Comparison of ENCODE assay signal across 18 cellular contexts in genomic region chr14:90239139-90239538, GRCh38. TPM values are rescaled to one million over a fixed set of nuclear protein-coding genes. Genes with fewer than 3 reads are reported as not detected.
A peak's percentile ranks its signal among the peaks of the same experiment; 100 is the strongest.
DNase-seq lines count a peak whose midpoint lies in the region; ATAC-seq, FAIRE-seq and TF ChIP-seq lines count a peak whose summit lies in the region.
"Had no signal": no experiment of that assay in that cellular context is flagged by ENCODE, and none has a peak within 500 bp of the region (broad histone marks: within the 10 kb centered on the region; RNA-seq: fewer than 3 reads in every experiment).

No MANE protein-coding gene starts in this region.

- no peak for DNase-seq in HepG2 (ENCODE audit: low spot score)
- DNase-seq in right lobe of liver = no peak
- DNase-seq in adipocyte (ENCODE audit: low read depth) = peak; percentile 4
- peak; percentile 10 for DNase-seq in fibroblast of pulmonary artery (ENCODE audit: low read depth)
- DNase-seq in posterior cingulate gyrus = no peak
- no peak for DNase-seq in GM12892 (ENCODE audit: insufficient read length)
- DNase-seq in activated T-cell treated with anti-CD3 and anti-CD28 coated beads, Interleukin-2, amount 50 U/mL, for 48 hours = no peak
- DNase-seq: activated CD8-positive, alpha-beta memory T cell treated with anti-CD3 and anti-CD28 coated beads for 24 hours; DMS79 treated with DMSO at 0.1 percent for 48 hours; left cardiac atrium; NCI-H2029 treated with DMSO at 0.1 percent for 48 hours; NCI-H524; PC-9; stimulated activated CD4-positive, alpha-beta T cell treated with anti-CD3 and anti-CD28 coated beads, Interleukin-12 subunit alpha, Interleukin-12 subunit beta, amount 100 ng/mL, for 4 hours had no signal

- no peak overlapping the region for H2AFZ ChIP-seq in HepG2 (ENCODE audit: low read length)
- H2AFZ ChIP-seq: PC-9 had no signal

- POLR2A ChIA-PET in HepG2 (lab: Yijun Ruan, JAX) = no interaction called here

- ATAC-seq in HepG2 (no peak), right lobe of liver (no peak), GM18520 (IDR thresholded peaks at IDR 0.05; ENCODE audit: unreplicated experiment) (no peak)
- ATAC-seq: left cardiac atrium had no signal

- no peak overlapping the region for H3K4me3 ChIP-seq in HepG2 (replicated peaks in 1 of 3; ENCODE audit: insufficient read depth in 1 of 3, low read depth in 2 of 3, low read length in 3 of 3)
- H3K4me3 ChIP-seq in right lobe of liver = no peak overlapping the region
- H3K4me3 ChIP-seq in adipocyte (ENCODE audit: low read length) = peak overlapping the region; percentile 17
- no peak overlapping the region for H3K4me3 ChIP-seq in fibroblast of pulmonary artery (replicated peaks; ENCODE audit: low read depth, low read length)
- H3K4me3 ChIP-seq: PC-9 had no signal

- no peak for TF ChIP-seq CTCF in HepG2 (CRISPR knock-in tag; IDR thresholded peaks at IDR 0.05)
- TF ChIP-seq CTCF in right lobe of liver (IDR thresholded peaks at IDR 0.05) = no peak
- no peak for TF ChIP-seq CTCF in fibroblast of pulmonary artery (IDR thresholded peaks at IDR 0.05; ENCODE audit: low read length, missing control alignments)

- H3K4me1 ChIP-seq in HepG2 (ENCODE audit: insufficient read depth, low read length) (peaks cover 5% of the 10 kb centered on the region; the same call in 1 of the 2 replicates), right lobe of liver (peaks cover 0 to 3% (median 0%) of the 10 kb centered on the region in 4 donors), adipocyte (ENCODE audit: control insufficient read depth, insufficient read depth, low read length) (no peaks in the 10 kb centered on the region)

- H3K27ac ChIP-seq in HepG2 (ENCODE audit: extremely low read length, insufficient read depth, low read length) (no peak overlapping the region), right lobe of liver (no peak overlapping the region)
- H3K27ac ChIP-seq: epithelial cell of prostate, neutrophil, PC-9, VCaP had no signal

- H3K36me3 ChIP-seq in HepG2 (replicated peaks in 1 of 2; ENCODE audit: control insufficient read depth in 1 of 2, insufficient read depth in 2 of 2, low read length in 2 of 2) (no peaks in the 10 kb centered on the region), right lobe of liver (no peaks in the 10 kb centered on the region), adipocyte (ENCODE audit: control insufficient read depth, insufficient read depth, low read length, severe bottlenecking) (no peaks in the 10 kb centered on the region)
- H3K36me3 ChIP-seq: neutrophil had no signal

- in situ Hi-C loops in HepG2 (cut with HindIII; ENCODE audit: extremely low pct_ligation_motif_present, low pct_unique_long_range_greater_than_20kb) = loop anchor here (25.0 kb wide), 1 partner anchor 277 kb away; the partner anchor contains the start of genes EFCAB11 and TDP1

- no TSS peak for BruUV-seq in HepG2 (replicated peaks; lab: Mats Ljungman, UMichigan)

- no peak for TF ChIP-seq POLR2A in HepG2 (IDR thresholded peaks at IDR 0.05; ENCODE audit: insufficient read depth in 1 of 2, low read depth in 2 of 2, low read length in 2 of 2)
- no peak for TF ChIP-seq POLR2A in right lobe of liver (IDR thresholded peaks at IDR 0.05)
- TF ChIP-seq POLR2A in GM12892 (IDR thresholded peaks at IDR 0.05; ENCODE audit: low read depth, low read length) = no peak

- peaks cover 36% of the 10 kb centered on the region for H3K9me3 ChIP-seq in HepG2 (ENCODE audit: low read length)
- H3K9me3 ChIP-seq in right lobe of liver = no peaks in the 10 kb centered on the region
- H3K9me3 ChIP-seq in adipocyte (ENCODE audit: control insufficient read depth, low read length) = peaks cover 38% of the 10 kb centered on the region

- intact Hi-C loops in HepG2 (cut with micrococcal nuclease; ENCODE audit: unreplicated experiment) = loop anchor here (5.0 kb wide), 1 partner anchor 127 kb away; no protein-coding TSS in a partner anchor
- intact Hi-C loops in right lobe of liver (cut with DNase I) = loop anchor here in 1 of 2 donors (10.0 kb wide), 1 partner anchor 264 kb away; no protein-coding TSS in a partner anchor
- intact Hi-C loops in posterior cingulate gyrus (cut with DNase I) = loop anchor here (10.0 kb wide), 1 partner anchor 1194 kb away; no protein-coding TSS in a partner anchor

- TF ChIP-seq RAD21 in HepG2 (CRISPR knock-in tag; IDR thresholded peaks at IDR 0.05) = no peak

- 67% methylated on average over 3 of the region's 3 CpGs for WGBS in HepG2 (ENCODE audit: low lambda C conversion rate)
- WGBS in right lobe of liver (ENCODE audit: insufficient coverage, low coverage, low lambda C conversion rate, missing lambda C conversion rate) = 11% methylated on average over 1 of the region's 3 CpGs

- H3K27me3 ChIP-seq in HepG2 (ENCODE audit: control insufficient read depth in 1 of 2, insufficient read depth in 2 of 2, low read length in 2 of 2) = peaks cover 0 to 6% of the 10 kb centered on the region in 2 experiments; a peak in 1 of 5 replicates
- no peaks in the 10 kb centered on the region for H3K27me3 ChIP-seq in right lobe of liver
- H3K27me3 ChIP-seq in adipocyte (replicated peaks; ENCODE audit: control insufficient read depth, insufficient read depth, low read length) = peaks cover 7% of the 10 kb centered on the region

- TF ChIP-seq EP300 in HepG2 (IDR thresholded peaks at IDR 0.05; ENCODE audit: low read depth in 2 of 2, low read length in 2 of 2) = no peak
- TF ChIP-seq EP300 in HepG2 (CRISPR knock-in tag; IDR thresholded peaks at IDR 0.05; ENCODE audit: borderline replicate concordance) = no peak

- no peak for FAIRE-seq in HepG2 (lab: Jason Lieb, UNC)
- no peak for FAIRE-seq in GM12892 (lab: Jason Lieb, UNC)

- no peaks in the 10 kb centered on the region for H3K79me2 ChIP-seq in HepG2 (ENCODE audit: insufficient read depth, low read length)

- CTCF ChIA-PET in HepG2 (lab: Yijun Ruan, JAX; ENCODE audit: low intra/inter-chr PET ratio, low total read pairs) = no interaction called here

- no peaks in the 10 kb centered on the region for H4K20me1 ChIP-seq in HepG2 (ENCODE audit: insufficient read depth, low read length)

- no peak overlapping the region for H3K4me2 ChIP-seq in HepG2 (ENCODE audit: low read depth, low read length)
- H3K4me2 ChIP-seq: PC-9 had no signal

- H3K9ac ChIP-seq in HepG2 (ENCODE audit: insufficient read depth, low read depth, low read length) = no peak overlapping the region
- H3K9ac ChIP-seq in adipocyte (ENCODE audit: low read length) = no peak overlapping the region

TF ChIP-seq in HepG2, 621 proteins besides CTCF, POLR2A, EP300 and RAD21:
- no peak for TF ChIP-seq ZNF484 (CRISPR knock-in tag; IDR thresholded peaks at IDR 0.05; ENCODE audit: borderline replicate concordance, low read depth)
- TF ChIP-seq ZNF24 (IDR thresholded peaks at IDR 0.05) = no peak
- peak; percentile 45; the same call in 1 of the 2 replicates for TF ChIP-seq NCOR1 (IDR thresholded peaks at IDR 0.05; ENCODE audit: borderline replicate concordance, low read length)
- TF ChIP-seq ZNF430 (CRISPR knock-in tag; IDR thresholded peaks at IDR 0.05) = no peak
- TF ChIP-seq GRHL1 (CRISPR knock-in tag; conservative IDR thresholded peaks at IDR 0.05) = no peak
- TF ChIP-seq ZNF605 (CRISPR knock-in tag; IDR thresholded peaks at IDR 0.05) = no peak

RNA-seq across cellular contexts. Expression of gene PSMC1, which starts 17.2 kb away (rescaled TPM):
- total RNA-seq in HepG2 (2016; rRNA removed; fragmentation: Illumina TruSeq; extraction: Trizol) (167 and 271 TPM in 2 replicates), right lobe of liver (10 to 100 TPM; 40.1 to 79.0 (median 54.4) TPM)
- total RNA-seq in HepG2 (2016; cell fraction: cytosol; rRNA removed; fragmentation: Illumina TruSeq; extraction: Trizol; ENCODE audit: low read depth) = 24.3 and 31.2 TPM in 2 replicates
- 177 and 276 TPM in 2 replicates for total RNA-seq in HepG2 (2016; cell fraction: insoluble cytoplasmic fraction; rRNA removed; fragmentation: Illumina TruSeq; extraction: Trizol)
- 48.2 and 56.4 TPM in 2 replicates for total RNA-seq in HepG2 (2016; cell fraction: membrane; rRNA removed; fragmentation: Illumina TruSeq; extraction: Trizol)
- 71.4 and 87.1 TPM in 2 replicates for total RNA-seq in HepG2 (2016; cell fraction: nucleus; rRNA removed; fragmentation: Illumina TruSeq; extraction: Trizol)
- polyA plus RNA-seq in HepG2 (2011; rRNA removed) = 41.9 and 48.6 TPM in 2 replicates
- polyA plus RNA-seq in HepG2 (2011; cell fraction: cytosol; rRNA removed) = 33.2 and 46.5 TPM in 2 replicates
- polyA plus RNA-seq in HepG2 (2011; cell fraction: nucleus; rRNA removed) = 15.1 and 17.6 TPM in 2 replicates
- polyA plus RNA-seq in HepG2 (2012) = 46.0 and 80.3 TPM in 2 replicates
- polyA plus RNA-seq in HepG2 (2016; cell fraction: cytosol; fragmentation: Illumina TruSeq; extraction: Trizol; ENCODE audit: low read depth) = 37.4 and 37.8 TPM in 2 replicates
- 266 and 272 TPM in 2 replicates for polyA plus RNA-seq in HepG2 (2016; cell fraction: insoluble cytoplasmic fraction; fragmentation: Illumina TruSeq; extraction: Trizol; ENCODE audit: low read depth)
- 40.5 and 49.0 TPM in 2 replicates for polyA plus RNA-seq in HepG2 (2016; cell fraction: membrane; fragmentation: Illumina TruSeq; extraction: Trizol; ENCODE audit: low read depth)
- 94.6 and 95.5 TPM in 2 replicates for polyA plus RNA-seq in HepG2 (2016; cell fraction: nucleus; fragmentation: Illumina TruSeq; extraction: Trizol; ENCODE audit: insufficient read depth, low read depth)
- polyA minus RNA-seq in HepG2 (2011; rRNA and poly(A)+ RNA removed; ENCODE audit: low replicate concordance) = 12.0 and 42.5 TPM in 2 replicates
- polyA minus RNA-seq in HepG2 (2011; cell fraction: cytosol; rRNA and poly(A)+ RNA removed) = 28.4 and 38.6 TPM in 2 replicates
- polyA minus RNA-seq in HepG2 (2011; cell fraction: nucleus; rRNA and poly(A)+ RNA removed) = 53.9 and 71.6 TPM in 2 replicates
- polyA plus RNA-seq in GM12892 (2012; ENCODE audit: missing spikeins) = 148 TPM

Comparison
In these comparisons a context has a peak if more than half of its experiments do, and no peak if none do; other contexts are left out.
1. DNase-seq: peak in adipocyte (single experiment) and fibroblast of pulmonary artery (single experiment); none in HepG2 (single experiment), right lobe of liver (0 of 3), posterior cingulate gyrus (0 of 10), GM12892 (single experiment) and activated T-cell treated with anti-CD3 and anti-CD28 coated beads, Interleukin-2, amount 50 U/mL, for 48 hours (0 of 2).